In genomic region chr16:3839402-3840184, GRCh38 we compare ENCODE assay signal across 1 cellular context.
TF ChIP-seq lines count a peak whose summit lies in the region.

No MANE protein-coding gene starts in this region.

TF ChIP-seq in GM23338, 12 proteins besides CTCF, POLR2A, EP300 and RAD21 (continued from another document):
- TF ChIP-seq, protein P1, sequence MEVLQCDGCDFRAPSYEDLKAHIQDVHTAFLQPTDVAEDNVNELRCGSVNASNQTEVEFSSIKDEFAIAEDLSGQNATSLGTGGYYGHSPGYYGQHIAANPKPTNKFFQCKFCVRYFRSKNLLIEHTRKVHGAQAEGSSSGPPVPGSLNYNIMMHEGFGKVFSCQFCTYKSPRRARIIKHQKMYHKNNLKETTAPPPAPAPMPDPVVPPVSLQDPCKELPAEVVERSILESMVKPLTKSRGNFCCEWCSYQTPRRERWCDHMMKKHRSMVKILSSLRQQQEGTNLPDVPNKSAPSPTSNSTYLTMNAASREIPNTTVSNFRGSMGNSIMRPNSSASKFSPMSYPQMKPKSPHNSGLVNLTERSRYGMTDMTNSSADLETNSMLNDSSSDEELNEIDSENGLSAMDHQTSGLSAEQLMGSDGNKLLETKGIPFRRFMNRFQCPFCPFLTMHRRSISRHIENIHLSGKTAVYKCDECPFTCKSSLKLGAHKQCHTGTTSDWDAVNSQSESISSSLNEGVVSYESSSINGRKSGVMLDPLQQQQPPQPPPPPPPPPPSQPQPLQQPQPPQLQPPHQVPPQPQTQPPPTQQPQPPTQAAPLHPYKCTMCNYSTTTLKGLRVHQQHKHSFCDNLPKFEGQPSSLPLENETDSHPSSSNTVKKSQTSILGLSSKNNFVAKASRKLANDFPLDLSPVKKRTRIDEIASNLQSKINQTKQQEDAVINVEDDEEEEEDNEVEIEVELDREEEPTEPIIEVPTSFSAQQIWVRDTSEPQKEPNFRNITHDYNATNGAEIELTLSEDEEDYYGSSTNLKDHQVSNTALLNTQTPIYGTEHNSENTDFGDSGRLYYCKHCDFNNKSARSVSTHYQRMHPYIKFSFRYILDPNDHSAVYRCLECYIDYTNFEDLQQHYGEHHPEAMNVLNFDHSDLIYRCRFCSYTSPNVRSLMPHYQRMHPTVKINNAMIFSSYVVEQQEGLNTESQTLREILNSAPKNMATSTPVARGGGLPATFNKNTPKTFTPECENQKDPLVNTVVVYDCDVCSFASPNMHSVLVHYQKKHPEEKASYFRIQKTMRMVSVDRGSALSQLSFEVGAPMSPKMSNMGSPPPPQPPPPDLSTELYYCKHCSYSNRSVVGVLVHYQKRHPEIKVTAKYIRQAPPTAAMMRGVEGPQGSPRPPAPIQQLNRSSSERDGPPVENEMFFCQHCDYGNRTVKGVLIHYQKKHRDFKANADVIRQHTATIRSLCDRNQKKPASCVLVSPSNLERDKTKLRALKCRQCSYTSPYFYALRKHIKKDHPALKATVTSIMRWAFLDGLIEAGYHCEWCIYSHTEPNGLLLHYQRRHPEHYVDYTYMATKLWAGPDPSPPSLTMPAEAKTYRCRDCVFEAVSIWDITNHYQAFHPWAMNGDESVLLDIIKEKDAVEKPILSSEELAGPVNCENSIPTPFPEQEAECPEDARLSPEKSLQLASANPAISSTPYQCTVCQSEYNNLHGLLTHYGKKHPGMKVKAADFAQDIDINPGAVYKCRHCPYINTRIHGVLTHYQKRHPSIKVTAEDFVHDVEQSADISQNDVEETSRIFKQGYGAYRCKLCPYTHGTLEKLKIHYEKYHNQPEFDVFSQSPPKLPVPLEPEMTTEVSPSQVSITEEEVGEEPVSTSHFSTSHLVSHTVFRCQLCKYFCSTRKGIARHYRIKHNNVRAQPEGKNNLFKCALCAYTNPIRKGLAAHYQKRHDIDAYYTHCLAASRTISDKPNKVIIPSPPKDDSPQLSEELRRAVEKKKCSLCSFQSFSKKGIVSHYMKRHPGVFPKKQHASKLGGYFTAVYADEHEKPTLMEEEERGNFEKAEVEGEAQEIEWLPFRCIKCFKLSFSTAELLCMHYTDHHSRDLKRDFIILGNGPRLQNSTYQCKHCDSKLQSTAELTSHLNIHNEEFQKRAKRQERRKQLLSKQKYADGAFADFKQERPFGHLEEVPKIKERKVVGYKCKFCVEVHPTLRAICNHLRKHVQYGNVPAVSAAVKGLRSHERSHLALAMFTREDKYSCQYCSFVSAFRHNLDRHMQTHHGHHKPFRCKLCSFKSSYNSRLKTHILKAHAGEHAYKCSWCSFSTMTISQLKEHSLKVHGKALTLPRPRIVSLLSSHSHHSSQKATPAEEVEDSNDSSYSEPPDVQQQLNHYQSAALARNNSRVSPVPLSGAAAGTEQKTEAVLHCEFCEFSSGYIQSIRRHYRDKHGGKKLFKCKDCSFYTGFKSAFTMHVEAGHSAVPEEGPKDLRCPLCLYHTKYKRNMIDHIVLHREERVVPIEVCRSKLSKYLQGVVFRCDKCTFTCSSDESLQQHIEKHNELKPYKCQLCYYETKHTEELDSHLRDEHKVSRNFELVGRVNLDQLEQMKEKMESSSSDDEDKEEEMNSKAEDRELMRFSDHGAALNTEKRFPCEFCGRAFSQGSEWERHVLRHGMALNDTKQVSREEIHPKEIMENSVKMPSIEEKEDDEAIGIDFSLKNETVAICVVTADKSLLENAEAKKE (CRISPR knock-in tag; IDR thresholded peaks at IDR 0.05): no peak
- no peak for TF ChIP-seq NANOG (IDR thresholded peaks at IDR 0.05; ENCODE audit: borderline replicate concordance)
- TF ChIP-seq ZNF331 (CRISPR knock-in tag; IDR thresholded peaks at IDR 0.05; ENCODE audit: low read depth): no peak
- TF ChIP-seq CREB1 (CRISPR knock-in tag; IDR thresholded peaks at IDR 0.05; ENCODE audit: low read depth): no peak
- no peak for TF ChIP-seq ETS1 (IDR thresholded peaks at IDR 0.05)
- TF ChIP-seq EZH2phosphoT487 (IDR thresholded peaks at IDR 0.05; ENCODE audit: unreplicated experiment): no peak
- no peak for TF ChIP-seq EZH2 (IDR thresholded peaks at IDR 0.05; ENCODE audit: low read depth, unreplicated experiment)
- TF ChIP-seq JUNB (IDR thresholded peaks at IDR 0.05; ENCODE audit: unreplicated experiment): no peak
- no peak for TF ChIP-seq ZNF114 (CRISPR knock-in tag; IDR thresholded peaks at IDR 0.05)
- TF ChIP-seq POLR2AphosphoS5 (IDR thresholded peaks at IDR 0.05; ENCODE audit: low read depth): no peak
- no peak for TF ChIP-seq STAT1 (IDR thresholded peaks at IDR 0.05; ENCODE audit: unreplicated experiment)
TF ChIP-seq in GM23338: peak in this region for 0.
